In genomic region chr12:49917788-49918173, GRCh38 we compare ENCODE assay signal across 25 cellular contexts. TPM values are rescaled to one million over a fixed set of nuclear protein-coding genes. Genes with fewer than 3 reads are reported as not detected.
DNase-seq lines count a peak whose midpoint lies in the region; ATAC-seq and TF ChIP-seq lines count a peak whose summit lies in the region.
"Had no signal": no experiment of that assay in that cellular context is flagged by ENCODE, and none has a peak within 500 bp of the region (broad histone marks: within the 10 kb centered on the region; RNA-seq: fewer than 3 reads in every experiment).

No MANE protein-coding gene starts in this region.

- peaks cover 10% of the 10 kb centered on the region for H3K4me1 ChIP-seq in HEK293 (ENCODE audit: control insufficient read depth, insufficient read depth, low read length)
- peaks cover 2 to 24% of the 10 kb centered on the region in 2 donors for H3K4me1 ChIP-seq in esophagus (ENCODE audit: control insufficient read depth in 2 of 2, insufficient read depth in 2 of 2, low read length in 1 of 2)
- H3K4me1 ChIP-seq: Peyer's patch had no signal

- H3K9me3 ChIP-seq in HEK293 (ENCODE audit: control insufficient read depth, insufficient read depth, low read depth, low read length) = no peaks in the 10 kb centered on the region
- H3K9me3 ChIP-seq in esophagus (ENCODE audit: control insufficient read depth in 2 of 2, insufficient read depth in 1 of 2, low read depth in 1 of 2, low read length in 1 of 2) = no peaks in the 10 kb centered on the region
- H3K9me3 ChIP-seq: MG63, Peyer's patch had no signal

- H3K4me3 ChIP-seq in HEK293 (ENCODE audit: low read depth, low read length) (no peak overlapping the region), esophagus (ENCODE audit: low read depth in 1 of 2, low read length in 2 of 2) (no peak overlapping the region)
- H3K4me3 ChIP-seq: MG63, Peyer's patch had no signal

- H3K27me3 ChIP-seq in esophagus (ENCODE audit: control insufficient read depth in 1 of 2, insufficient read depth in 2 of 2, low read length in 2 of 2) = no peaks in the 10 kb centered on the region
- H3K27me3 ChIP-seq: MG63, Peyer's patch had no signal

- no peak for TF ChIP-seq CTCF in HEK293 (tag by site-specific recombination; IDR thresholded peaks at IDR 0.05)

- intact Hi-C loops in posterior vena cava (cut with DNase I) = no loop called here

- POLR2A ChIA-PET in HEK293 (lab: Yijun Ruan, JAX) = no interaction called here

- peak; percentile 28 for DNase-seq in NCI-H510A (lab: John Stamatoyannopoulos, UW)
- no peak for DNase-seq in NCI-H510A treated with DMSO at 0.1 percent for 48 hours (lab: John Stamatoyannopoulos, UW)
- DNase-seq in posterior vena cava (ENCODE audit: low spot score) = peak; percentile 29
- no peak for DNase-seq in kidney glomerular epithelial cell (lab: John Stamatoyannopoulos, UW)
- DNase-seq: 8988T; DND-41; HFFc6; Karpas-422; MG63; NCI-H1048; NCI-H146; NCI-H2029 treated with DMSO at 0.1 percent for 48 hours; NCI-H2171; NK-92 treated with Interleukin-12 subunit alpha and Interleukin-12 subunit beta, amount 100 ng/mL, for 24 hours had no signal

- H3K27ac ChIP-seq in HEK293 (ENCODE audit: extremely low read depth, low read depth, low read length) = no peak overlapping the region
- H3K27ac ChIP-seq in esophagus (ENCODE audit: low read depth in 2 of 2, low read length in 1 of 2) = peak overlapping the region; percentile 74 to 84
- H3K27ac ChIP-seq: HL-60, Peyer's patch had no signal

- 61 to 71% methylated on average over 5 of the region's 5 CpGs for WGBS in esophagus, 2 donors

- ATAC-seq in HG03175 (IDR thresholded peaks at IDR 0.05; ENCODE audit: unreplicated experiment) = no peak
- ATAC-seq in HG03432 (IDR thresholded peaks at IDR 0.05; ENCODE audit: unreplicated experiment) = no peak

- CTCF ChIA-PET in HEK293 (lab: Yijun Ruan, JAX) = interaction anchor here (1.2 kb wide), 1 partner anchor 28 kb away, joined by 9 read pairs; no protein-coding TSS in a partner anchor

- H3K36me3 ChIP-seq in HEK293 (ENCODE audit: control insufficient read depth in 2 of 2, insufficient read depth in 1 of 2, low read length in 2 of 2) = no peaks in the 10 kb centered on the region
- H3K36me3 ChIP-seq in esophagus (ENCODE audit: control insufficient read depth in 2 of 2, insufficient read depth in 2 of 2, low read length in 1 of 2) = no peaks in the 10 kb centered on the region
- H3K36me3 ChIP-seq: MG63, Peyer's patch had no signal

TF ChIP-seq in HEK293, 187 proteins besides CTCF, POLR2A, EP300 and RAD21:
- TF ChIP-seq HIC1 (tag by site-specific recombination; IDR thresholded peaks at IDR 0.05) (no peak), ZIC2 (tag by site-specific recombination; IDR thresholded peaks at IDR 0.05) (peak; percentile 12; the same call in 1 of the 2 replicates)

RNA-seq across cellular contexts. Expression of gene FAIM2, which starts 14.1 kb away (rescaled TPM):
- under 1 TPM; 0.36 to 0.39 TPM for polyA plus RNA-seq in esophagus
- total RNA-seq in posterior vena cava = 1 to 10 TPM; 1.8 to 2.5 TPM
- total RNA-seq: G401 had no signal
- polyA plus RNA-seq: CD14-positive monocyte, IgD-negative memory B cell had no signal

RNA-seq across cellular contexts. Expression of gene AQP2, which starts 32.8 kb away (rescaled TPM):
- polyA plus RNA-seq in esophagus = not detected
- under 1 TPM; 0.33 to 0.42 TPM for total RNA-seq in posterior vena cava
- total RNA-seq: G401, H4, HFFc6, Peyer's patch had no signal
- polyA plus RNA-seq: AG04450, CD14-positive monocyte, IgD-negative memory B cell had no signal

RNA-seq across cellular contexts. Expression of gene AQP5, which starts 43.9 kb away (rescaled TPM):
- 10 to 100 TPM in 1 of 2 donors, 1 to 10 TPM in 1; 3.1 to 48.8 TPM for polyA plus RNA-seq in esophagus
- total RNA-seq in posterior vena cava = not detected
- total RNA-seq: G401, H4, HFFc6, Peyer's patch had no signal
- polyA plus RNA-seq: AG04450, CD14-positive monocyte, IgD-negative memory B cell had no signal

RNA-seq across cellular contexts. Expression of gene AQP6, which starts 55.0 kb away (rescaled TPM):
- polyA plus RNA-seq in esophagus = under 1 TPM; 0.02 to 0.08 TPM
- under 1 TPM in 1 of 2 donors, not detected in 1; 0.05 TPM for total RNA-seq in posterior vena cava
- total RNA-seq: HFFc6, Peyer's patch had no signal
- polyA plus RNA-seq: AG04450, CD14-positive monocyte, IgD-negative memory B cell had no signal

Comparison
In these comparisons a context has a peak if more than half of its experiments do, and no peak if none do; other contexts are left out.
1. DNase-seq: peak in NCI-H510A (single experiment) and posterior vena cava (single experiment); none in NCI-H510A treated with DMSO at 0.1 percent for 48 hours (single experiment) and kidney glomerular epithelial cell (single experiment).